25 cellular contexts compared by ENCODE assay signal in genomic region chr3:183270344-183270743, GRCh38.
"Had no signal": no experiment of that assay in that cellular context is flagged by ENCODE, and none has a peak within 500 bp of the region (broad histone marks: within the 10 kb centered on the region; RNA-seq: fewer than 3 reads in every experiment).

No MANE protein-coding gene starts in this region.

- H3K27ac ChIP-seq: left ventricle myocardium inferior, neural progenitor cell, parathyroid adenoma, right atrium auricular region, right lobe of liver, suprapubic skin, thoracic aorta, tibial artery, upper lobe of right lung had no signal

- H3K4me3 ChIP-seq: left ventricle myocardium inferior, lung, neural progenitor cell, right atrium auricular region, right lobe of liver, suprapubic skin, thoracic aorta, tibial artery, upper lobe of right lung had no signal

- H2AFZ ChIP-seq: neural progenitor cell, parathyroid adenoma had no signal

- H3K36me3 ChIP-seq: neural progenitor cell, right lobe of liver, suprapubic skin, thoracic aorta, tibial artery had no signal

- H3K9ac ChIP-seq: neural progenitor cell, parathyroid adenoma had no signal

- H3K79me2 ChIP-seq: parathyroid adenoma had no signal

- FAIRE-seq: urothelium cell line had no signal

- H3K4me2 ChIP-seq: neural progenitor cell had no signal

- ATAC-seq: natural killer cell; right lobe of liver; stimulated activated effector memory CD8-positive, alpha-beta T cell treated with anti-CD3 and anti-CD28 coated beads, Interleukin-12 subunit alpha, Interleukin-12 subunit beta, amount 100 ng/mL, for 72 hours; upper lobe of right lung had no signal

- DNase-seq: hypothalamus; immature natural killer cell; left ventricle myocardium inferior; mesendoderm; naive B cell; natural killer cell; nephron progenitor cell; occipital lobe; right lobe of liver; stimulated activated CD4-positive, alpha-beta T cell treated with anti-CD3 and anti-CD28 coated beads, Interleukin-12 subunit alpha, Interleukin-12 subunit beta, amount 100 ng/mL, for 4 hours; stimulated activated CD4-positive, alpha-beta T cell treated with anti-CD3 and anti-CD28 coated beads, Interleukin-15, amount 100 ng/mL, for 24 hours; stimulated activated CD4-positive, alpha-beta T cell treated with anti-CD3 and anti-CD28 coated beads, Interleukin-4, amount 100 ng/mL, for 24 hours; stimulated activated naive CD4-positive, alpha-beta T cell; tibial artery; trophoblast cell; upper lobe of right lung had no signal

- H3K27me3 ChIP-seq: neural progenitor cell, neutrophil, right atrium auricular region, right lobe of liver, suprapubic skin, tibial artery, upper lobe of right lung had no signal

- H3K4me1 ChIP-seq: tibial artery, upper lobe of right lung had no signal

- H3K9me3 ChIP-seq: left ventricle myocardium inferior, neutrophil, right atrium auricular region, right lobe of liver, suprapubic skin, thoracic aorta, tibial artery, upper lobe of right lung had no signal
